In genomic region chr16:50152386-50152806, GRCh38 we compare ENCODE assay signal across 8 cellular contexts. TPM values are rescaled to one million over a fixed set of nuclear protein-coding genes. Genes with fewer than 3 reads are reported as not detected.
A peak's percentile ranks its signal among the peaks of the same experiment; 100 is the strongest.
DNase-seq lines count a peak whose midpoint lies in the region; ATAC-seq and TF ChIP-seq lines count a peak whose summit lies in the region.

No MANE protein-coding gene starts in this region.

- TF ChIP-seq CTCF in thoracic aorta (IDR thresholded peaks at IDR 0.05): no peak

- peaks cover 10 to 23% of the 10 kb centered on the region in 2 donors for H3K4me1 ChIP-seq in thoracic aorta (ENCODE audit: control insufficient read depth in 1 of 2, low read depth in 2 of 2)

- H3K4me3 ChIP-seq in thoracic aorta: peak overlapping the region; percentile 82

- H3K36me3 ChIP-seq in thoracic aorta: no peaks in the 10 kb centered on the region

- H3K27me3 ChIP-seq in thoracic aorta (replicated peaks; ENCODE audit: insufficient read depth): no peaks in the 10 kb centered on the region

- DNase-seq in NCI-H69 (lab: John Stamatoyannopoulos, UW) (peak; percentile 55), fibroblast of gingiva (ENCODE audit: low read depth) (peak; percentile 4), nucleus accumbens (lab: John Stamatoyannopoulos, UW) (peak in 29 of 56 donors; percentile 28 to 75 (median 54)), thoracic aorta (ENCODE audit: low spot score) (no peak), retina (no peak)
- peak; percentile 74 for DNase-seq in activated T-cell treated with anti-CD3 and anti-CD28 coated beads, Interleukin-2, amount 50 U/mL, for 1 hour

- no peaks in the 10 kb centered on the region for H3K9me3 ChIP-seq in thoracic aorta

- ATAC-seq in GM18511 (IDR thresholded peaks at IDR 0.05; ENCODE audit: unreplicated experiment): peak; percentile 61
- peak; percentile 55 for ATAC-seq in HG02678 (IDR thresholded peaks at IDR 0.05; ENCODE audit: unreplicated experiment)
- peak; percentile 19 for ATAC-seq in thoracic aorta (ENCODE audit: insufficient number of reproducible peaks, low FRiP score, low read depth)

- H3K27ac ChIP-seq in thoracic aorta: peak overlapping the region; percentile 93

RNA-seq across cellular contexts. Expression of gene TENT4B, which starts 0.7 kb away (rescaled TPM):
- total RNA-seq in thoracic aorta: 10 to 100 TPM; 15.0 to 15.9 TPM

Comparison
In these comparisons a context has a peak if more than half of its experiments do, and no peak if none do; other contexts are left out.
1. DNase-seq: peak in NCI-H69 (single experiment), activated T-cell treated with anti-CD3 and anti-CD28 coated beads, Interleukin-2, amount 50 U/mL, for 1 hour (single experiment), fibroblast of gingiva (single experiment) and nucleus accumbens (29 of 56); none in thoracic aorta (single experiment) and retina (single experiment).
2. Peak in every context shown above with its lines, with median percentiles within 50 percentile points of each other: ATAC-seq.